ENCODE assay signal across 9 cellular contexts in the genomic region with DNA sequence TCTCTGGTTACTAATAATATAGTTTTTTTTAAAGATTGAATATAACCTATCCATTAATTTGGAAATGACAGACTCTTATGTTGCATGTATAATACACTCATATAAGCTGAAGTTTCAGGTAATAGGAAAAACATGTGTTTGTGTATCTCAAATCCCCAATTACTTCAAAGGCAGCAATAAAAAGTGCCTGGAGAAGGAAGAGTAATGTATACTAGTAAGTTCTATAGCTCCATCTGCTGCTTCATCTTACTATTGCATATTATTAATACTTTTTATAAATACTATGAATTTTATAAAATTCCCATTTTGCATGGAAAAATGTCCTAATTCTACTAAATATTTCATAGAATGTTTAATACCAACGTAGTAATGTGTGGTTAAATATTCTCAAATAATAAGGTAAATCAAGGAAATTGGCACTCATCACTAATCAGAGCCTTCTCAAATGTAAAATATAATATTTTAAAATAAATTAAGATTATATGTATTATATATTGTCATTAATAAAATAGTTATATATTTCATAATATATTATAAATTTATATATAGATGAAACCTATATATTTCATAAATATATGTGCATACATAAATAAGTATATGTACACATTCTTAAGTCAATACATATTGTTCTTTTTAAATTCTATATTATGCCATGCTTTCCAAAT.
A peak's percentile ranks its signal among the peaks of the same experiment; 100 is the strongest.
DNase-seq lines count a peak whose midpoint lies in the region; ATAC-seq and TF ChIP-seq lines count a peak whose summit lies in the region.
"Had no signal": no experiment of that assay in that cellular context is flagged by ENCODE, and none has a peak within 500 bp of the region (broad histone marks: within the 10 kb centered on the region; RNA-seq: fewer than 3 reads in every experiment).

No MANE protein-coding gene starts in this region.

- intact Hi-C loops in Right ventricle myocardium inferior (cut with DNase I) = no loop called here

- no peaks in the 10 kb centered on the region for H3K9me3 ChIP-seq in neural cell (ENCODE audit: low read length)

- H3K36me3 ChIP-seq in GM23338 (ENCODE audit: insufficient read depth) (no peaks in the 10 kb centered on the region), brain microvascular endothelial cell (replicated peaks) (no peaks in the 10 kb centered on the region), neural cell (ENCODE audit: insufficient read depth, low read length) (no peaks in the 10 kb centered on the region)

- no peak overlapping the region for H3K27ac ChIP-seq in GM23338 (ENCODE audit: low read depth)
- no peak overlapping the region for H3K27ac ChIP-seq in brain microvascular endothelial cell
- no peak overlapping the region for H3K27ac ChIP-seq in neural cell (ENCODE audit: low read length)

- no peak overlapping the region for H3K4me3 Mint-ChIP-seq in GM23338
- H3K4me3 Mint-ChIP-seq: activated B cell treated with CpG ODN at 0.5 μM for 24 hours had no signal

- H3K27ac Mint-ChIP-seq in GM23338 = no peak overlapping the region
- H3K27ac Mint-ChIP-seq: activated B cell treated with CpG ODN at 0.5 μM for 24 hours had no signal

- ATAC-seq in GM23338 = no peak
- ATAC-seq in HG03520 (IDR thresholded peaks at IDR 0.05; ENCODE audit: unreplicated experiment) = no peak
- ATAC-seq in Right ventricle myocardium inferior = no peak

- no peaks in the 10 kb centered on the region for H3K27me3 Mint-ChIP-seq in GM23338 (ENCODE audit: insufficient read depth, low read depth, poor library complexity)
- H3K27me3 Mint-ChIP-seq: activated B cell treated with CpG ODN at 0.5 μM for 24 hours had no signal

- no peaks in the 10 kb centered on the region for H4K20me1 ChIP-seq in GM23338 (replicated peaks; ENCODE audit: insufficient read depth)
- no peaks in the 10 kb centered on the region for H4K20me1 ChIP-seq in neural cell (ENCODE audit: insufficient read depth)

- H3K4me1 ChIP-seq in GM23338 (ENCODE audit: insufficient read depth) = no peaks in the 10 kb centered on the region

- H3K4me3 ChIP-seq in GM23338 (no peak overlapping the region), brain microvascular endothelial cell (ENCODE audit: low read depth, low read length) (no peak overlapping the region), neural cell (ENCODE audit: low read length) (no peak overlapping the region)

- TF ChIP-seq CTCF in GM23338 (conservative IDR thresholded peaks at IDR 0.05; ENCODE audit: low read depth in 2 of 2) (no peak; a peak in 2 of 4 replicates), brain microvascular endothelial cell (IDR thresholded peaks at IDR 0.05; ENCODE audit: low read depth, low read length, missing control alignments) (peak; percentile 32), neural cell (IDR thresholded peaks at IDR 0.05; ENCODE audit: poor library complexity, severe bottlenecking) (peak; percentile 70)

- H3K4me2 ChIP-seq in GM23338 (no peak overlapping the region), neural cell (ENCODE audit: low read length) (no peak overlapping the region)

- H3K79me2 ChIP-seq in GM23338 (replicated peaks; ENCODE audit: insufficient read depth) (no peaks in the 10 kb centered on the region), neural cell (replicated peaks; ENCODE audit: insufficient read depth, low read length) (no peaks in the 10 kb centered on the region)

- H2AFZ ChIP-seq in GM23338 = no peak overlapping the region
- H2AFZ ChIP-seq in neural cell (ENCODE audit: low read depth, low read length) = no peak overlapping the region

- no peaks in the 10 kb centered on the region for H3F3A ChIP-seq in GM23338 (replicated peaks; ENCODE audit: low read depth)
- no peaks in the 10 kb centered on the region for H3F3A ChIP-seq in neural cell (ENCODE audit: insufficient read depth, low read length, poor library complexity, severe bottlenecking)

- H3K36me3 Mint-ChIP-seq in GM23338 (ENCODE audit: low read depth) = no peaks in the 10 kb centered on the region

- no peaks in the 10 kb centered on the region for H3K27me3 ChIP-seq in GM23338 (ENCODE audit: insufficient read depth)
- no peaks in the 10 kb centered on the region for H3K27me3 ChIP-seq in brain microvascular endothelial cell (replicated peaks)
- H3K27me3 ChIP-seq in neural cell (ENCODE audit: insufficient read depth, low read depth, low read length) = no peaks in the 10 kb centered on the region

- no peak for TF ChIP-seq EP300 in neural cell (conservative IDR thresholded peaks at IDR 0.05; ENCODE audit: poor library complexity, severe bottlenecking)

- no peak overlapping the region for H3K9ac ChIP-seq in neural cell (ENCODE audit: low read length)

- in situ Hi-C loops in brain microvascular endothelial cell (cut with HindIII; ENCODE audit: low pct_ligation_motif_present, low sequenced_read_pairs) = no loop called here

- TF ChIP-seq RAD21 in neural cell (conservative IDR thresholded peaks at IDR 0.05) = peak; percentile 81

- H3K9me2 ChIP-seq in GM23338 (ENCODE audit: insufficient read depth) (no peaks in the 10 kb centered on the region), neural cell (ENCODE audit: insufficient read depth, low read length) (no peaks in the 10 kb centered on the region)

- peak; percentile 20 for DNase-seq in GM23338 (ENCODE audit: low spot score)
- DNase-seq in NCI-H2227 (lab: John Stamatoyannopoulos, UW; ENCODE audit: unreplicated experiment) = peak; percentile 45
- DNase-seq in brain microvascular endothelial cell = no peak
- DNase-seq in central memory CD4-positive, alpha-beta T cell = no peak
- no peak for DNase-seq in NCI-H1930 (lab: John Stamatoyannopoulos, UW)
- no peak for DNase-seq in Right ventricle myocardium inferior (ENCODE audit: missing footprints)
- DNase-seq: activated B cell treated with CpG ODN at 0.5 μM for 24 hours had no signal

- H3K4me1 Mint-ChIP-seq in GM23338 = no peaks in the 10 kb centered on the region

- no peaks in the 10 kb centered on the region for H3K9me3 Mint-ChIP-seq in GM23338
- H3K9me3 Mint-ChIP-seq: activated B cell treated with CpG ODN at 0.5 μM for 24 hours had no signal

TF ChIP-seq in GM23338, 12 proteins besides CTCF, POLR2A, EP300 and RAD21 (continues in another document):
- TF ChIP-seq EZH2phosphoT487 (IDR thresholded peaks at IDR 0.05; ENCODE audit: unreplicated experiment) (no peak), ZNF331 (CRISPR knock-in tag; IDR thresholded peaks at IDR 0.05; ENCODE audit: low read depth) (no peak), STAT1 (IDR thresholded peaks at IDR 0.05; ENCODE audit: unreplicated experiment) (no peak), ZNF114 (CRISPR knock-in tag; IDR thresholded peaks at IDR 0.05) (no peak)
- TF ChIP-seq, protein P1, sequence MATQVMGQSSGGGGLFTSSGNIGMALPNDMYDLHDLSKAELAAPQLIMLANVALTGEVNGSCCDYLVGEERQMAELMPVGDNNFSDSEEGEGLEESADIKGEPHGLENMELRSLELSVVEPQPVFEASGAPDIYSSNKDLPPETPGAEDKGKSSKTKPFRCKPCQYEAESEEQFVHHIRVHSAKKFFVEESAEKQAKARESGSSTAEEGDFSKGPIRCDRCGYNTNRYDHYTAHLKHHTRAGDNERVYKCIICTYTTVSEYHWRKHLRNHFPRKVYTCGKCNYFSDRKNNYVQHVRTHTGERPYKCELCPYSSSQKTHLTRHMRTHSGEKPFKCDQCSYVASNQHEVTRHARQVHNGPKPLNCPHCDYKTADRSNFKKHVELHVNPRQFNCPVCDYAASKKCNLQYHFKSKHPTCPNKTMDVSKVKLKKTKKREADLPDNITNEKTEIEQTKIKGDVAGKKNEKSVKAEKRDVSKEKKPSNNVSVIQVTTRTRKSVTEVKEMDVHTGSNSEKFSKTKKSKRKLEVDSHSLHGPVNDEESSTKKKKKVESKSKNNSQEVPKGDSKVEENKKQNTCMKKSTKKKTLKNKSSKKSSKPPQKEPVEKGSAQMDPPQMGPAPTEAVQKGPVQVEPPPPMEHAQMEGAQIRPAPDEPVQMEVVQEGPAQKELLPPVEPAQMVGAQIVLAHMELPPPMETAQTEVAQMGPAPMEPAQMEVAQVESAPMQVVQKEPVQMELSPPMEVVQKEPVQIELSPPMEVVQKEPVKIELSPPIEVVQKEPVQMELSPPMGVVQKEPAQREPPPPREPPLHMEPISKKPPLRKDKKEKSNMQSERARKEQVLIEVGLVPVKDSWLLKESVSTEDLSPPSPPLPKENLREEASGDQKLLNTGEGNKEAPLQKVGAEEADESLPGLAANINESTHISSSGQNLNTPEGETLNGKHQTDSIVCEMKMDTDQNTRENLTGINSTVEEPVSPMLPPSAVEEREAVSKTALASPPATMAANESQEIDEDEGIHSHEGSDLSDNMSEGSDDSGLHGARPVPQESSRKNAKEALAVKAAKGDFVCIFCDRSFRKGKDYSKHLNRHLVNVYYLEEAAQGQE (IDR thresholded peaks at IDR 0.05; ENCODE audit: unreplicated experiment) = no peak

TF ChIP-seq in neural cell, 6 proteins besides CTCF, POLR2A, EP300 and RAD21:
- TF ChIP-seq, protein P1 (IDR thresholded peaks at IDR 0.05; ENCODE audit: borderline replicate concordance) = no peak
- TF ChIP-seq POLR2AphosphoS5 (IDR thresholded peaks at IDR 0.05) (no peak), MXI1 (conservative IDR thresholded peaks at IDR 0.05; ENCODE audit: poor library complexity, severe bottlenecking) (no peak), SMC3 (conservative IDR thresholded peaks at IDR 0.05; ENCODE audit: poor library complexity) (peak; percentile 84)

Comparison
In these comparisons a context has a peak if more than half of its experiments do, and no peak if none do; other contexts are left out.
1. DNase-seq: peak in GM23338 (single experiment) and NCI-H2227 (single experiment); none in brain microvascular endothelial cell (single experiment), central memory CD4-positive, alpha-beta T cell (single experiment), NCI-H1930 (0 of 2) and Right ventricle myocardium inferior (single experiment).
2. CTCF ChIP-seq: peak in brain microvascular endothelial cell (single experiment) and neural cell (single experiment); none in GM23338 (0 of 2).